8 cellular contexts compared by ENCODE assay signal in genomic region chr12:90090929-90091651, GRCh38.
DNase-seq lines count a peak whose midpoint lies in the region; ATAC-seq and TF ChIP-seq lines count a peak whose summit lies in the region.

No MANE protein-coding gene starts in this region.

- no peaks in the 10 kb centered on the region for H3K9me3 Mint-ChIP-seq in effector memory CD8-positive, alpha-beta T cell

- DNase-seq in GM04503 (ENCODE audit: low read depth) = peak; percentile 82
- DNase-seq in NCI-H226 = peak; percentile 98
- no peak for DNase-seq in effector memory CD8-positive, alpha-beta T cell
- peak; percentile 42 for DNase-seq in omental fat pad (ENCODE audit: low spot score)
- DNase-seq in substantia nigra (lab: John Stamatoyannopoulos, UW) = no peak
- no peak for DNase-seq in GM19238 (ENCODE audit: insufficient read length, low spot score)

- ATAC-seq in effector memory CD8-positive, alpha-beta T cell (replicated peaks) = peak; percentile 56
- ATAC-seq in omental fat pad (ENCODE audit: low FRiP score) = peak; percentile 97
- ATAC-seq in HG02588 (IDR thresholded peaks at IDR 0.05; ENCODE audit: unreplicated experiment) = no peak
- no peak for ATAC-seq in GM18858 (IDR thresholded peaks at IDR 0.05; ENCODE audit: unreplicated experiment)

- H3K4me3 Mint-ChIP-seq in effector memory CD8-positive, alpha-beta T cell = no peak overlapping the region

- TF ChIP-seq CTCF in omental fat pad (IDR thresholded peaks at IDR 0.05) = no peak

- peaks cover 0 to 2% of the 10 kb centered on the region in 2 donors for H3K4me1 Mint-ChIP-seq in effector memory CD8-positive, alpha-beta T cell (ENCODE audit: low read depth in 2 of 2)

- no peaks in the 10 kb centered on the region for H3K36me3 Mint-ChIP-seq in effector memory CD8-positive, alpha-beta T cell (ENCODE audit: insufficient read depth)

- no peaks in the 10 kb centered on the region for H3K27me3 Mint-ChIP-seq in effector memory CD8-positive, alpha-beta T cell

- H3K27ac Mint-ChIP-seq in effector memory CD8-positive, alpha-beta T cell = no peak overlapping the region

- no peak overlapping the region for H3K27ac ChIP-seq in substantia nigra (ENCODE audit: low read depth, low read length, poor library complexity, severe bottlenecking)

Comparison
In these comparisons a context has a peak if more than half of its experiments do, and no peak if none do; other contexts are left out.
1. DNase-seq: peak in GM04503 (single experiment), NCI-H226 (single experiment) and omental fat pad (single experiment); none in effector memory CD8-positive, alpha-beta T cell (0 of 3), substantia nigra (0 of 49) and GM19238 (single experiment).
2. ATAC-seq: peak in effector memory CD8-positive, alpha-beta T cell (single experiment) and omental fat pad (single experiment); none in HG02588 (single experiment) and GM18858 (single experiment).